Comparison of ENCODE assay signal across 1 cellular context in the genomic region with DNA sequence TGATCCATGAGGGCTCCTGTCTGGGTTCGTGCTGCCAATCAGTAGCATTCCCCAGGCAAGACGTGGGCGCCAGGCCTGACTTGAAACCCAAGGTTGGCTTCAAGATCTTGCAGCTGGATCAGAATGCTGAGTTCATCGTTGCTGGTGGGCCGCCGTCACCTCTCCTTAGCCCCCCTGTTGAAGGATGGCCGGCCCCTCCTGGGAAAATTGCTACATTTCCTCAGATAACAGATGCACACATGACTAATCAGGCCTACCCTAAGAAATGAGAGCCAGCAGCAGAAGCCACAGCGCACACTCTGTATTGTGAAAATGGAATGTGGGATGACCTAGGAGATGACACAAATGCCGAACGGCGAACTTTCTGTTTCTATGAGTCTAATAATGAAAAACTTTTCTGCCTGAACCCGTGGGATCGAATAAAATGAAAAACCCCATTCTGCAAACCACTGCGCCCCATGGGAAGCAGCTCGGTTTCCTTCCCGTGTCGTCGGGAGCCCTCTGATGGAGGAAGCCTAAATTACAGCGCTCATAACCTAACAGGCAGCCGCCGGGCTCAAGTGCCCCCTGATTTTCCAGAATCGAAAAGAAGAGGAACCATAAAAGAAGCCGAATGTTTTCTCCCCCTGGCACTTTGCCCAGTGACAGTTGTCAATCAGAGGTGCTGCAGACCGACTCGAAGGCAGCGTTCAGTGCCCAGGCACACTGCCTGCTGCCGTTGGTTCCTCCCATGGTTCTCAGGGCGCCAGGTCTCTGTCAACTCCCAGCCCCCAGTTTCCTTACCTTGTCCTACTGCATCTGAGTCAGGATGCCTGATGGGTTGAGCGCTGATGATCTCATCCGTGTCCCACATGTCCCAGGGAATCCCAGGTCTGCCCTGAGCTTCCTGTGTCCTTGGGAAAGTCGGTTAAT.
TF ChIP-seq lines count a peak whose summit lies in the region.

No MANE protein-coding gene starts in this region.

TF ChIP-seq in HCT116, 20 proteins besides CTCF, POLR2A, EP300 and RAD21 (continued from another document):
- TF ChIP-seq, protein P1, sequence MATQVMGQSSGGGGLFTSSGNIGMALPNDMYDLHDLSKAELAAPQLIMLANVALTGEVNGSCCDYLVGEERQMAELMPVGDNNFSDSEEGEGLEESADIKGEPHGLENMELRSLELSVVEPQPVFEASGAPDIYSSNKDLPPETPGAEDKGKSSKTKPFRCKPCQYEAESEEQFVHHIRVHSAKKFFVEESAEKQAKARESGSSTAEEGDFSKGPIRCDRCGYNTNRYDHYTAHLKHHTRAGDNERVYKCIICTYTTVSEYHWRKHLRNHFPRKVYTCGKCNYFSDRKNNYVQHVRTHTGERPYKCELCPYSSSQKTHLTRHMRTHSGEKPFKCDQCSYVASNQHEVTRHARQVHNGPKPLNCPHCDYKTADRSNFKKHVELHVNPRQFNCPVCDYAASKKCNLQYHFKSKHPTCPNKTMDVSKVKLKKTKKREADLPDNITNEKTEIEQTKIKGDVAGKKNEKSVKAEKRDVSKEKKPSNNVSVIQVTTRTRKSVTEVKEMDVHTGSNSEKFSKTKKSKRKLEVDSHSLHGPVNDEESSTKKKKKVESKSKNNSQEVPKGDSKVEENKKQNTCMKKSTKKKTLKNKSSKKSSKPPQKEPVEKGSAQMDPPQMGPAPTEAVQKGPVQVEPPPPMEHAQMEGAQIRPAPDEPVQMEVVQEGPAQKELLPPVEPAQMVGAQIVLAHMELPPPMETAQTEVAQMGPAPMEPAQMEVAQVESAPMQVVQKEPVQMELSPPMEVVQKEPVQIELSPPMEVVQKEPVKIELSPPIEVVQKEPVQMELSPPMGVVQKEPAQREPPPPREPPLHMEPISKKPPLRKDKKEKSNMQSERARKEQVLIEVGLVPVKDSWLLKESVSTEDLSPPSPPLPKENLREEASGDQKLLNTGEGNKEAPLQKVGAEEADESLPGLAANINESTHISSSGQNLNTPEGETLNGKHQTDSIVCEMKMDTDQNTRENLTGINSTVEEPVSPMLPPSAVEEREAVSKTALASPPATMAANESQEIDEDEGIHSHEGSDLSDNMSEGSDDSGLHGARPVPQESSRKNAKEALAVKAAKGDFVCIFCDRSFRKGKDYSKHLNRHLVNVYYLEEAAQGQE (IDR thresholded peaks at IDR 0.05; ENCODE audit: low read depth), result no peak
- TF ChIP-seq SIN3A (IDR thresholded peaks at IDR 0.05; ENCODE audit: low read depth) (no peak), ZFX (IDR thresholded peaks at IDR 0.05) (no peak), FOSL1 (IDR thresholded peaks at IDR 0.05; ENCODE audit: low read depth) (no peak), POLR2AphosphoS5 (IDR thresholded peaks at IDR 0.05; ENCODE audit: low read depth, low read length) (no peak)
- TF ChIP-seq, protein P2, sequence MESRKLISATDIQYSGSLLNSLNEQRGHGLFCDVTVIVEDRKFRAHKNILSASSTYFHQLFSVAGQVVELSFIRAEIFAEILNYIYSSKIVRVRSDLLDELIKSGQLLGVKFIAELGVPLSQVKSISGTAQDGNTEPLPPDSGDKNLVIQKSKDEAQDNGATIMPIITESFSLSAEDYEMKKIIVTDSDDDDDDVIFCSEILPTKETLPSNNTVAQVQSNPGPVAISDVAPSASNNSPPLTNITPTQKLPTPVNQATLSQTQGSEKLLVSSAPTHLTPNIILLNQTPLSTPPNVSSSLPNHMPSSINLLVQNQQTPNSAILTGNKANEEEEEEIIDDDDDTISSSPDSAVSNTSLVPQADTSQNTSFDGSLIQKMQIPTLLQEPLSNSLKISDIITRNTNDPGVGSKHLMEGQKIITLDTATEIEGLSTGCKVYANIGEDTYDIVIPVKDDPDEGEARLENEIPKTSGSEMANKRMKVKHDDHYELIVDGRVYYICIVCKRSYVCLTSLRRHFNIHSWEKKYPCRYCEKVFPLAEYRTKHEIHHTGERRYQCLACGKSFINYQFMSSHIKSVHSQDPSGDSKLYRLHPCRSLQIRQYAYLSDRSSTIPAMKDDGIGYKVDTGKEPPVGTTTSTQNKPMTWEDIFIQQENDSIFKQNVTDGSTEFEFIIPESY (IDR thresholded peaks at IDR 0.05; ENCODE audit: extremely low read depth, insufficient replicate concordance, low read length), result no peak
